Comparison of ENCODE assay signal across 1 cellular context in genomic region chr19:51593969-51594773, GRCh38.
TF ChIP-seq lines count a peak whose summit lies in the region.

No MANE protein-coding gene starts in this region.

TF ChIP-seq in HepG2, 621 proteins besides CTCF, POLR2A, EP300 and RAD21 (continued from another document and continues in another):
- TF ChIP-seq ZBTB26 (CRISPR knock-in tag; IDR thresholded peaks at IDR 0.05; ENCODE audit: borderline replicate concordance) (no peak), GLI4 (CRISPR knock-in tag; IDR thresholded peaks at IDR 0.05; ENCODE audit: borderline replicate concordance) (no peak), ZNF609 (CRISPR knock-in tag; IDR thresholded peaks at IDR 0.05; ENCODE audit: borderline replicate concordance) (no peak), MTERF4 (CRISPR knock-in tag; IDR thresholded peaks at IDR 0.05) (no peak), ZBTB7A (CRISPR knock-in tag; IDR thresholded peaks at IDR 0.05) (no peak), FOXC1 (CRISPR knock-in tag; IDR thresholded peaks at IDR 0.05; ENCODE audit: borderline replicate concordance) (no peak), RFXAP (CRISPR knock-in tag; IDR thresholded peaks at IDR 0.05; ENCODE audit: borderline replicate concordance) (no peak), ZNF691 (CRISPR knock-in tag; IDR thresholded peaks at IDR 0.05; ENCODE audit: borderline replicate concordance, low read depth) (no peak), BATF2 (CRISPR knock-in tag; IDR thresholded peaks at IDR 0.05) (no peak), WIZ (CRISPR knock-in tag; IDR thresholded peaks at IDR 0.05) (no peak), ZMAT5 (CRISPR knock-in tag; IDR thresholded peaks at IDR 0.05; ENCODE audit: borderline replicate concordance, low read depth) (no peak), RARA (CRISPR knock-in tag; IDR thresholded peaks at IDR 0.05) (no peak), ZNF772 (CRISPR knock-in tag; IDR thresholded peaks at IDR 0.05) (0 out of 2 replicates have a peak, but pooled peaks have one; percentile 49), ARID2 (CRISPR knock-in tag; IDR thresholded peaks at IDR 0.05; ENCODE audit: borderline replicate concordance) (no peak), ETS1 (CRISPR knock-in tag; IDR thresholded peaks at IDR 0.05) (no peak), ZNF564 (CRISPR knock-in tag; IDR thresholded peaks at IDR 0.05) (no peak), KDM6A (CRISPR knock-in tag; IDR thresholded peaks at IDR 0.05; ENCODE audit: low read depth) (no peak), ARNTL (CRISPR knock-in tag; IDR thresholded peaks at IDR 0.05) (no peak), DZIP1 (CRISPR knock-in tag; IDR thresholded peaks at IDR 0.05) (no peak), SRSF4 (IDR thresholded peaks at IDR 0.05; ENCODE audit: low read depth, low read length, poor library complexity, severe bottlenecking) (no peak), CREM (IDR thresholded peaks at IDR 0.05) (peak; percentile 97), CREM (CRISPR knock-in tag; IDR thresholded peaks at IDR 0.05) (no peak), CAMTA2 (CRISPR knock-in tag; IDR thresholded peaks at IDR 0.05; ENCODE audit: borderline replicate concordance) (no peak), HNF4G (IDR thresholded peaks at IDR 0.05; ENCODE audit: borderline replicate concordance, low read depth, low read length) (no peak), HNF4G (CRISPR knock-in tag; IDR thresholded peaks at IDR 0.05; ENCODE audit: borderline replicate concordance, low read depth) (no peak), DMTF1 (CRISPR knock-in tag; IDR thresholded peaks at IDR 0.05) (no peak), KLF9 (CRISPR knock-in tag; IDR thresholded peaks at IDR 0.05; ENCODE audit: low read depth) (no peak), ZBTB14 (CRISPR knock-in tag; IDR thresholded peaks at IDR 0.05) (no peak), RFXANK (CRISPR knock-in tag; IDR thresholded peaks at IDR 0.05) (no peak), ZNF484 (CRISPR knock-in tag; IDR thresholded peaks at IDR 0.05; ENCODE audit: borderline replicate concordance, low read depth) (no peak), EZH2 (conservative IDR thresholded peaks at IDR 0.05; ENCODE audit: low read depth, low read length) (no peak), ZFP91 (CRISPR knock-in tag; IDR thresholded peaks at IDR 0.05; ENCODE audit: borderline replicate concordance) (peak; percentile 58; the same call in 1 of the 2 replicates), SRF (IDR thresholded peaks at IDR 0.05; ENCODE audit: low read depth, low read length) (no peak), EHMT2 (IDR thresholded peaks at IDR 0.05; ENCODE audit: borderline replicate concordance, low read depth, low read length) (no peak), ZNF143 (CRISPR knock-in tag; IDR thresholded peaks at IDR 0.05) (peak; percentile 95), CHD4 (IDR thresholded peaks at IDR 0.05; ENCODE audit: borderline replicate concordance, low read length) (no peak), SMAD1 (CRISPR knock-in tag; IDR thresholded peaks at IDR 0.05; ENCODE audit: borderline replicate concordance, low read depth) (no peak), ZNF441 (CRISPR knock-in tag; IDR thresholded peaks at IDR 0.05; ENCODE audit: borderline replicate concordance) (no peak), NR2F2 (IDR thresholded peaks at IDR 0.05; ENCODE audit: borderline replicate concordance, low read depth) (no peak), EEA1 (CRISPR knock-in tag; IDR thresholded peaks at IDR 0.05; ENCODE audit: borderline replicate concordance) (no peak), JUND (CRISPR knock-in tag; IDR thresholded peaks at IDR 0.05) (no peak), MTA3 (CRISPR knock-in tag; IDR thresholded peaks at IDR 0.05) (no peak), ZNF432 (CRISPR knock-in tag; IDR thresholded peaks at IDR 0.05; ENCODE audit: borderline replicate concordance) (no peak), ZNF225 (CRISPR knock-in tag; IDR thresholded peaks at IDR 0.05) (no peak)
